ENCODE assay signal across 21 cellular contexts in genomic region chr2:231632559-231633142, GRCh38. TPM values are rescaled to one million over a fixed set of nuclear protein-coding genes. Genes with fewer than 3 reads are reported as not detected.
DNase-seq lines count a peak whose midpoint lies in the region; ATAC-seq and TF ChIP-seq lines count a peak whose summit lies in the region.
"Had no signal": no experiment of that assay in that cellular context is flagged by ENCODE, and none has a peak within 500 bp of the region (broad histone marks: within the 10 kb centered on the region; RNA-seq: fewer than 3 reads in every experiment).

No MANE protein-coding gene starts in this region.

- H3K18ac ChIP-seq in neuronal stem cell (ENCODE audit: low read length) = peak overlapping the region; percentile 21

- POLR2A ChIA-PET in CD8-positive, alpha-beta T cell (lab: Charles Lee) = no interaction called here

- H3K27me3 Mint-ChIP-seq in CD8-positive, alpha-beta T cell (ENCODE audit: low read depth) = no peaks in the 10 kb centered on the region
- H3K27me3 Mint-ChIP-seq in glutamatergic neuron (ENCODE audit: unreplicated experiment) = peaks cover 6% of the 10 kb centered on the region
- H3K27me3 Mint-ChIP-seq: T-cell had no signal

- ATAC-seq in CD8-positive, alpha-beta T cell = no peak
- ATAC-seq in GM18511 (IDR thresholded peaks at IDR 0.05; ENCODE audit: unreplicated experiment) (no peak), GM19397 (IDR thresholded peaks at IDR 0.05; ENCODE audit: unreplicated experiment) (no peak)
- ATAC-seq: gastrocnemius medialis had no signal

- DNase-seq in AG20443 (ENCODE audit: low spot score) (peak; percentile 42), SJSA1 (ENCODE audit: low read depth in 1 of 2, low spot score in 2 of 2) (peak; percentile 70 to 84), fibroblast of gingiva (ENCODE audit: low read depth) (peak; percentile 93), neuronal stem cell (ENCODE audit: low spot score) (no peak), glutamatergic neuron (no peak)
- no peak for DNase-seq in CD8-positive, alpha-beta T cell
- DNase-seq: activated CD4-positive, CD25-positive, alpha-beta regulatory T cell; activated CD8-positive, alpha-beta memory T cell treated with anti-CD3 and anti-CD28 coated beads, Interleukin-2, amount 50 U/mL, for 4 hours; colonic mucosa; gastrocnemius medialis; immature natural killer cell; NCI-H1417; NCI-H510A treated with DMSO at 0.1 percent for 48 hours; T-cell; transverse colon had no signal

- no peak overlapping the region for H3K9ac ChIP-seq in neuronal stem cell (ENCODE audit: low read depth, low read length, poor library complexity)

- H3K4me3 ChIP-seq in SJSA1 = no peak overlapping the region
- H3K4me3 ChIP-seq in neuronal stem cell (ENCODE audit: low read length in 2 of 2) = no peak overlapping the region
- no peak overlapping the region for H3K4me3 ChIP-seq in CD8-positive, alpha-beta T cell (ENCODE audit: low read depth, low read length)
- H3K4me3 ChIP-seq: colonic mucosa, gastrocnemius medialis, transverse colon had no signal

- no peaks in the 10 kb centered on the region for H3K36me3 ChIP-seq in SJSA1
- H3K36me3 ChIP-seq in neuronal stem cell (replicated peaks in 1 of 2; ENCODE audit: control insufficient read depth in 2 of 2, insufficient read depth in 2 of 2, low read length in 2 of 2) = no peaks in the 10 kb centered on the region
- H3K36me3 ChIP-seq in CD8-positive, alpha-beta T cell (ENCODE audit: insufficient read depth, low read length) = no peaks in the 10 kb centered on the region
- H3K36me3 ChIP-seq: colonic mucosa, gastrocnemius medialis, transverse colon had no signal

- no peak overlapping the region for H2AK5ac ChIP-seq in neuronal stem cell (ENCODE audit: low read depth, low read length)

- H3K36me3 Mint-ChIP-seq in CD8-positive, alpha-beta T cell = no peaks in the 10 kb centered on the region
- no peaks in the 10 kb centered on the region for H3K36me3 Mint-ChIP-seq in glutamatergic neuron (ENCODE audit: unreplicated experiment)
- H3K36me3 Mint-ChIP-seq: activated naive CD4-positive, alpha-beta T cell treated with anti-CD3 and anti-CD28 coated beads, Interleukin-2, amount 50 U/mL, for 72 hours; IgD-negative memory B cell; immature natural killer cell; T-cell had no signal

- no peak overlapping the region for H2BK15ac ChIP-seq in neuronal stem cell (ENCODE audit: low read length)

- H3K79me1 ChIP-seq in neuronal stem cell (ENCODE audit: low read depth, low read length) = no peaks in the 10 kb centered on the region

- H3K4me3 Mint-ChIP-seq in CD8-positive, alpha-beta T cell = no peak overlapping the region
- H3K4me3 Mint-ChIP-seq in glutamatergic neuron (ENCODE audit: unreplicated experiment) = no peak overlapping the region
- H3K4me3 Mint-ChIP-seq: immature natural killer cell, T-cell had no signal

- peaks cover 3% of the 10 kb centered on the region for H3K4me1 Mint-ChIP-seq in CD8-positive, alpha-beta T cell (ENCODE audit: low read depth)
- peaks cover 2% of the 10 kb centered on the region for H3K4me1 Mint-ChIP-seq in glutamatergic neuron (ENCODE audit: low read depth, unreplicated experiment)
- H3K4me1 Mint-ChIP-seq: IgD-negative memory B cell had no signal

- H3K9me3 ChIP-seq in SJSA1 (replicated peaks) (no peaks in the 10 kb centered on the region), neuronal stem cell (replicated peaks in 1 of 2; ENCODE audit: control insufficient read depth in 2 of 2, insufficient read depth in 1 of 2, low read depth in 1 of 2, low read length in 2 of 2) (no peaks in the 10 kb centered on the region)
- no peaks in the 10 kb centered on the region for H3K9me3 ChIP-seq in CD8-positive, alpha-beta T cell (ENCODE audit: low read length)
- H3K9me3 ChIP-seq: colonic mucosa, gastrocnemius medialis, transverse colon had no signal

- no peak overlapping the region for H2BK5ac ChIP-seq in neuronal stem cell (ENCODE audit: low read length)

- no peaks in the 10 kb centered on the region for H3K9me3 Mint-ChIP-seq in CD8-positive, alpha-beta T cell
- H3K9me3 Mint-ChIP-seq in glutamatergic neuron (ENCODE audit: unreplicated experiment) = peaks cover 2% of the 10 kb centered on the region
- H3K9me3 Mint-ChIP-seq: activated naive CD4-positive, alpha-beta T cell treated with anti-CD3 and anti-CD28 coated beads, Interleukin-2, amount 50 U/mL, for 72 hours; IgD-negative memory B cell; immature natural killer cell; T-cell had no signal

- H2AFZ ChIP-seq in neuronal stem cell (ENCODE audit: low read length) = peak overlapping the region; percentile 56

- no peak overlapping the region for H4K8ac ChIP-seq in neuronal stem cell (ENCODE audit: low read depth, low read length)

- H3K27ac ChIP-seq in SJSA1 = peak overlapping the region; percentile 61
- H3K27ac ChIP-seq in neuronal stem cell (replicated peaks; ENCODE audit: low read length) = no peak overlapping the region
- no peak overlapping the region for H3K27ac ChIP-seq in CD8-positive, alpha-beta T cell (ENCODE audit: low read depth, low read length)
- H3K27ac ChIP-seq: C4-2B, colonic mucosa, gastrocnemius medialis had no signal

- no peak overlapping the region for H3K14ac ChIP-seq in neuronal stem cell (ENCODE audit: low read length)

- intact Hi-C loops in CD8-positive, alpha-beta T cell (cut with DNase I, micrococcal nuclease) = no loop called here

- no peak overlapping the region for H4K91ac ChIP-seq in neuronal stem cell (ENCODE audit: low read depth, low read length, poor library complexity)

- H2BK120ac ChIP-seq in neuronal stem cell (ENCODE audit: low read depth, low read length) = no peak overlapping the region

- no peak overlapping the region for H2BK12ac ChIP-seq in neuronal stem cell (ENCODE audit: low read length)

- TF ChIP-seq CTCF in CD8-positive, alpha-beta T cell (IDR thresholded peaks at IDR 0.05) = no peak
- TF ChIP-seq CTCF in glutamatergic neuron (IDR thresholded peaks at IDR 0.05; ENCODE audit: partially characterized antibody, unreplicated experiment) = no peak

- H3K4me1 ChIP-seq in SJSA1 (replicated peaks) = peaks cover 31% of the 10 kb centered on the region
- peaks cover 3 to 4% of the 10 kb centered on the region in 2 donors for H3K4me1 ChIP-seq in neuronal stem cell (ENCODE audit: control insufficient read depth in 2 of 2, insufficient read depth in 1 of 2, low read depth in 1 of 2, low read length in 2 of 2)
- no peaks in the 10 kb centered on the region for H3K4me1 ChIP-seq in CD8-positive, alpha-beta T cell (ENCODE audit: insufficient read depth, low read length)
- H3K4me1 ChIP-seq: colonic mucosa, gastrocnemius medialis had no signal

- WGBS in neuronal stem cell (ENCODE audit: extremely low coverage in 2 of 2, insufficient read length in 2 of 2, insufficient replicate concordance in 1 of 2), 2 donors = no CpG with 5 or more reads among the region's 14 CpGs

- H3K23ac ChIP-seq in neuronal stem cell (ENCODE audit: low read depth, low read length, poor library complexity) = no peak overlapping the region

- H3K27ac Mint-ChIP-seq in CD8-positive, alpha-beta T cell = no peak overlapping the region
- no peak overlapping the region for H3K27ac Mint-ChIP-seq in glutamatergic neuron (ENCODE audit: unreplicated experiment)
- H3K27ac Mint-ChIP-seq: immature natural killer cell, T-cell had no signal

- no peak overlapping the region for H3K4me2 ChIP-seq in neuronal stem cell (ENCODE audit: insufficient read depth, low read length, poor library complexity, severe bottlenecking)

- H3K4ac ChIP-seq in neuronal stem cell (ENCODE audit: low read length) = no peak overlapping the region

- CTCF ChIA-PET in CD8-positive, alpha-beta T cell (lab: Charles Lee) = interaction anchor here (1.3 to 2.7 kb wide), 2 partner anchors 31 to 82 kb away, joined by 3 to 10 read pairs; no protein-coding TSS in a partner anchor

- H3K27me3 ChIP-seq in SJSA1 (replicated peaks) (no peaks in the 10 kb centered on the region), neuronal stem cell (ENCODE audit: control insufficient read depth in 3 of 3, insufficient read depth in 3 of 3, low read depth in 1 of 3, low read length in 3 of 3) (peaks cover 0 to 3% (median 0%) of the 10 kb centered on the region in 3 experiments)
- no peaks in the 10 kb centered on the region for H3K27me3 ChIP-seq in CD8-positive, alpha-beta T cell (ENCODE audit: insufficient read depth, low read length)
- H3K27me3 ChIP-seq: colonic mucosa, gastrocnemius medialis, transverse colon had no signal

RNA-seq across cellular contexts. Expression of gene TEX44, which starts 40.0 kb away (rescaled TPM):
- total RNA-seq in SJSA1 (2014; rRNA removed; shearing (Covaris generic)) = not detected in 2 replicates
- polyA plus RNA-seq in neuronal stem cell (2013, experiment 1 of 2) = not detected
- polyA plus RNA-seq in neuronal stem cell (2013, experiment 2 of 2) = not detected
- not detected for total RNA-seq in CD8-positive, alpha-beta T cell
- total RNA-seq in glutamatergic neuron (ENCODE audit: unreplicated experiment) = not detected
- total RNA-seq: activated naive CD4-positive, alpha-beta T cell treated with anti-CD3 and anti-CD28 coated beads, Interleukin-2, amount 50 U/mL, for 72 hours; colonic mucosa; Daoy; gastrocnemius medialis; T-cell; transverse colon had no signal
- polyA plus RNA-seq: IgD-negative memory B cell, immature natural killer cell had no signal

Comparison
In these comparisons a context has a peak if more than half of its experiments do, and no peak if none do; other contexts are left out.
1. DNase-seq: peak in AG20443 (single experiment), SJSA1 (2 of 2) and fibroblast of gingiva (single experiment); none in neuronal stem cell (single experiment), CD8-positive, alpha-beta T cell (0 of 7) and glutamatergic neuron (single experiment).